Comparison of ENCODE assay signal across 9 cellular contexts in genomic region chr2:233853353-233853752, GRCh38. TPM values are rescaled to one million over a fixed set of nuclear protein-coding genes. Genes with fewer than 3 reads are reported as not detected.
DNase-seq lines count a peak whose midpoint lies in the region; ATAC-seq and TF ChIP-seq lines count a peak whose summit lies in the region.
"Had no signal": no experiment of that assay in that cellular context is flagged by ENCODE, and none has a peak within 500 bp of the region (broad histone marks: within the 10 kb centered on the region; RNA-seq: fewer than 3 reads in every experiment).

No MANE protein-coding gene starts in this region.

- H4K20me1 ChIP-seq in DND-41 (ENCODE audit: insufficient read depth, low read length) (peaks cover 49% of the 10 kb centered on the region), OCI-LY1 (ENCODE audit: insufficient read depth, low read length) (no peaks in the 10 kb centered on the region), neural cell (ENCODE audit: insufficient read depth) (no peaks in the 10 kb centered on the region)

- H3K36me3 ChIP-seq in DND-41 (ENCODE audit: insufficient read depth, low read length) (peaks cover 58% of the 10 kb centered on the region), OCI-LY1 (ENCODE audit: insufficient read depth, low read length) (peaks cover 57% of the 10 kb centered on the region), duodenal mucosa (ENCODE audit: control insufficient read depth in 1 of 2, insufficient read depth in 2 of 2, low read length in 2 of 2) (peaks cover 0 to 9% of the 10 kb centered on the region in 2 donors), neural cell (ENCODE audit: insufficient read depth, low read length) (no peaks in the 10 kb centered on the region)

- H3K4me2 ChIP-seq in DND-41 (ENCODE audit: insufficient read depth, low read length) (peak overlapping the region; percentile 84), OCI-LY1 (ENCODE audit: low read length) (peak overlapping the region; percentile 71), neural cell (ENCODE audit: low read length) (no peak overlapping the region)

- H3K9ac ChIP-seq in DND-41 (ENCODE audit: low read depth, low read length) (peak overlapping the region; percentile 99), OCI-LY1 (ENCODE audit: low read length) (peak overlapping the region; percentile 99), duodenal mucosa (ENCODE audit: low read depth in 1 of 2, low read length in 2 of 2) (peak overlapping the region; percentile 55 to 63), neural cell (ENCODE audit: low read length) (no peak overlapping the region)

- DNase-seq in DND-41 (no peak), cerebellum (ENCODE audit: low spot score) (no peak), NCI-H524 (lab: John Stamatoyannopoulos, UW) (no peak)
- DNase-seq: KG1 had no signal

- TF ChIP-seq EP300 in neural cell (conservative IDR thresholded peaks at IDR 0.05; ENCODE audit: poor library complexity, severe bottlenecking): no peak

- TF ChIP-seq CTCF in DND-41 (IDR thresholded peaks at IDR 0.05; ENCODE audit: borderline replicate concordance, extremely low read depth, low read length, poor library complexity, severe bottlenecking) (no peak), OCI-LY1 (IDR thresholded peaks at IDR 0.05; ENCODE audit: low read length) (no peak), neural cell (IDR thresholded peaks at IDR 0.05; ENCODE audit: poor library complexity, severe bottlenecking) (no peak)

- H2AFZ ChIP-seq in DND-41 (ENCODE audit: low read depth, low read length) (peak overlapping the region; percentile 87; the same call in 1 of the 2 replicates), OCI-LY1 (ENCODE audit: low read length) (no peak overlapping the region), neural cell (ENCODE audit: low read depth, low read length) (no peak overlapping the region)

- H3K27me3 ChIP-seq in DND-41 (ENCODE audit: insufficient read depth, low read length, poor library complexity): no peaks in the 10 kb centered on the region
- no peaks in the 10 kb centered on the region for H3K27me3 ChIP-seq in OCI-LY1 (ENCODE audit: insufficient read depth, low read length)
- no peaks in the 10 kb centered on the region for H3K27me3 ChIP-seq in duodenal mucosa (ENCODE audit: control insufficient read depth in 1 of 2, insufficient read depth in 2 of 2, low read length in 2 of 2)
- no peaks in the 10 kb centered on the region for H3K27me3 ChIP-seq in neural cell (ENCODE audit: insufficient read depth, low read depth, low read length)

- ATAC-seq in DND-41 (ENCODE audit: insufficient read depth, low read depth) (no peak), GM21360 (IDR thresholded peaks at IDR 0.05; ENCODE audit: unreplicated experiment) (no peak), GM18498 (IDR thresholded peaks at IDR 0.05; ENCODE audit: unreplicated experiment) (no peak)

- peak overlapping the region; percentile 94 for H3K4me3 ChIP-seq in DND-41 (ENCODE audit: low read depth in 1 of 2, low read length in 2 of 2)
- peak overlapping the region; percentile 99 for H3K4me3 ChIP-seq in OCI-LY1 (ENCODE audit: low read depth, low read length, poor library complexity, severe bottlenecking)
- H3K4me3 ChIP-seq in duodenal mucosa (ENCODE audit: low read depth in 1 of 2, low read length in 2 of 2): peak overlapping the region; percentile 83 to 93
- peak overlapping the region; percentile 88 for H3K4me3 ChIP-seq in neural cell (ENCODE audit: low read length)

- no peaks in the 10 kb centered on the region for H3K9me3 ChIP-seq in DND-41 (ENCODE audit: insufficient read depth, low read length, severe bottlenecking)
- H3K9me3 ChIP-seq in OCI-LY1 (ENCODE audit: low read length): no peaks in the 10 kb centered on the region; the same call in 1 of the 2 replicates
- H3K9me3 ChIP-seq in duodenal mucosa (ENCODE audit: control insufficient read depth in 1 of 2, low read length in 2 of 2): no peaks in the 10 kb centered on the region
- H3K9me3 ChIP-seq in neural cell (ENCODE audit: low read length): no peaks in the 10 kb centered on the region

- H3K9me2 ChIP-seq in OCI-LY1 (ENCODE audit: low read depth, low read length) (no peaks in the 10 kb centered on the region), neural cell (ENCODE audit: insufficient read depth, low read length) (no peaks in the 10 kb centered on the region)

- H3K27ac ChIP-seq in DND-41 (ENCODE audit: low read length) (peak overlapping the region; percentile 99), OCI-LY1 (ENCODE audit: low read depth, low read length, poor library complexity, severe bottlenecking) (peak overlapping the region; percentile 75), duodenal mucosa (ENCODE audit: low read depth, low read length) (no peak overlapping the region), neural cell (ENCODE audit: low read length) (no peak overlapping the region)

- H3F3A ChIP-seq in OCI-LY1 (ENCODE audit: insufficient read depth, low read length): no peaks in the 10 kb centered on the region
- H3F3A ChIP-seq in neural cell (ENCODE audit: insufficient read depth, low read length, poor library complexity, severe bottlenecking): no peaks in the 10 kb centered on the region

- H3K79me2 ChIP-seq in DND-41 (ENCODE audit: insufficient read depth, low read length) (peaks cover 68% of the 10 kb centered on the region), OCI-LY1 (ENCODE audit: insufficient read depth, low read length) (peaks cover 35% of the 10 kb centered on the region), neural cell (replicated peaks; ENCODE audit: insufficient read depth, low read length) (peaks cover 33% of the 10 kb centered on the region)

- TF ChIP-seq RAD21 in neural cell (conservative IDR thresholded peaks at IDR 0.05): no peak

- peaks cover 60% of the 10 kb centered on the region for H3K4me1 ChIP-seq in DND-41 (ENCODE audit: insufficient read depth, low read length)
- H3K4me1 ChIP-seq in OCI-LY1 (ENCODE audit: insufficient read depth, low read length, severe bottlenecking): peaks cover 32% of the 10 kb centered on the region
- H3K4me1 ChIP-seq in duodenal mucosa (ENCODE audit: control insufficient read depth in 1 of 2, insufficient read depth in 2 of 2, low read length in 2 of 2): peaks cover 25 to 26% of the 10 kb centered on the region in 2 donors

TF ChIP-seq in neural cell, 6 proteins besides CTCF, POLR2A, EP300 and RAD21:
- TF ChIP-seq REST (IDR thresholded peaks at IDR 0.05; ENCODE audit: borderline replicate concordance): no peak
- TF ChIP-seq POLR2AphosphoS5 (IDR thresholded peaks at IDR 0.05): no peak
- TF ChIP-seq MXI1 (conservative IDR thresholded peaks at IDR 0.05; ENCODE audit: poor library complexity, severe bottlenecking): no peak

RNA-seq across cellular contexts. Expression of gene HJURP, which starts 1.0 kb away (rescaled TPM):
- polyA plus RNA-seq in neural cell: 1.3 and 3.3 TPM in 2 replicates
- polyA minus RNA-seq in neural cell: 1.2 and 1.9 TPM in 2 replicates
- 8.0 TPM for total RNA-seq in cerebellum

Comparison
In these comparisons a context has a peak if more than half of its experiments do, and no peak if none do; other contexts are left out.
1. H3K27ac ChIP-seq: peak in DND-41 (single experiment) and OCI-LY1 (single experiment); none in duodenal mucosa (single experiment) and neural cell (single experiment).
2. Peak in every context shown above with its lines, with median percentiles within 50 percentile points of each other: H3K4me3 ChIP-seq.